8 cellular contexts compared by ENCODE assay signal in the genomic region with DNA sequence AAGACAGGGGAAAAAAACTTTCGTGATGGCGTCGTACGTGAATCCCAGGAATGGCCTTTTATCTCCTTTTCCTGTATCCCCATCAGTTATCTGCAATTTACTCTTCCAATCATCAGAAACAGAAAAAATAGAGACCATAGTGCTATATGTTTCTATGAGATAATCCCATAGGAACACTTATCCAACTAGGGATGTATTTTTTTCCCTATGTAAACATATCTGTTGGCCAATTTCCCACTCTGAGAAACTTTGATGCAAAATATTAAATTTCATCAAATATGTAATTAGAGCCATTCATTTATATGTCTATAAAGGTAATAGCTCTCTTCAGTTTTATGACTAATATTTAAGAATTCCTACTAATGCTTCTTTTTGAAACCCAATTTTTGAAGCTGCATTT.
"Had no signal": no experiment of that assay in that cellular context is flagged by ENCODE, and none has a peak within 500 bp of the region (broad histone marks: within the 10 kb centered on the region; RNA-seq: fewer than 3 reads in every experiment).

A gene with protein sequence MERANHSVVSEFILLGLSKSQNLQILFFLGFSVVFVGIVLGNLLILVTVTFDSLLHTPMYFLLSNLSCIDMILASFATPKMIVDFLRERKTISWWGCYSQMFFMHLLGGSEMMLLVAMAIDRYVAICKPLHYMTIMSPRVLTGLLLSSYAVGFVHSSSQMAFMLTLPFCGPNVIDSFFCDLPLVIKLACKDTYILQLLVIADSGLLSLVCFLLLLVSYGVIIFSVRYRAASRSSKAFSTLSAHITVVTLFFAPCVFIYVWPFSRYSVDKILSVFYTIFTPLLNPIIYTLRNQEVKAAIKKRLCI (minus strand): TSS at position 101 of the 400 bp plus-strand sequence. CDS start 1,280 bp downstream, outside the sequence.

- ATAC-seq: GM23338, HCT116 had no signal

- H3K4me1 Mint-ChIP-seq: GM23338, H9 had no signal

- H3K27ac Mint-ChIP-seq: GM23338, H9, HFFc6 had no signal

- H3K4me3 Mint-ChIP-seq: GM23338, H9, HFFc6 had no signal

- DNase-seq: GM23248, GOT3, H7, H9, HCEC 1CT, HFFc6 had no signal
